In genomic region chr2:216727346-216728122, GRCh38 we compare ENCODE assay signal across 23 cellular contexts. TPM values are rescaled to one million over a fixed set of nuclear protein-coding genes. Genes with fewer than 3 reads are reported as not detected.
"Had no signal": no experiment of that assay in that cellular context is flagged by ENCODE, and none has a peak within 500 bp of the region (broad histone marks: within the 10 kb centered on the region; RNA-seq: fewer than 3 reads in every experiment).

No MANE protein-coding gene starts in this region.

- H3K4me1 Mint-ChIP-seq: stimulated activated naive CD8-positive, alpha-beta T cell treated with anti-CD3 and anti-CD28 coated beads, Interleukin-15, amount 100 ng/mL, for 72 hours; WTC11 had no signal

- H3K36me3 Mint-ChIP-seq: activated naive CD8-positive, alpha-beta T cell; WTC11 had no signal

- ATAC-seq: activated T-cell treated with anti-CD3 and anti-CD28 coated beads, Interleukin-2, amount 50 U/mL, for 4 hours; mucosa of descending colon; right cardiac atrium; stimulated activated naive CD8-positive, alpha-beta T cell treated with anti-CD3 and anti-CD28 coated beads, Interleukin-15, amount 100 ng/mL, for 72 hours; WTC11 had no signal

- H3K27me3 ChIP-seq: adrenal gland, hepatocyte, tibial artery had no signal

- H3K9ac ChIP-seq: parathyroid adenoma had no signal

- H3K9me3 Mint-ChIP-seq: activated T-cell treated with anti-CD3 and anti-CD28 coated beads, Interleukin-2, amount 50 U/mL, for 4 hours; activated T-helper 2 cell treated with anti-CD3 and anti-CD28 coated beads, Interferon-gamma antibody, Interleukin-2, Interleukin-4, amounts not matched to agents 10 μg/mL and 5 μg/mL and 100 μg/mL, durations not matched to agents 14 hours and 24 hours and 36 hours; stimulated activated naive CD8-positive, alpha-beta T cell treated with anti-CD3 and anti-CD28 coated beads, Interleukin-15, amount 100 ng/mL, for 72 hours; WTC11 had no signal

- H3K27ac ChIP-seq: adrenal gland, coronary artery, hepatocyte, parathyroid adenoma, tibial artery had no signal

- H3K36me3 ChIP-seq: adrenal gland, tibial artery had no signal

- H3K4me1 ChIP-seq: adrenal gland, parathyroid adenoma had no signal

- DNase-seq: activated CD4-positive, alpha-beta T cell treated with anti-CD3 and anti-CD28 coated beads, Interleukin-2, amount 50 U/mL, for 4 hours; activated CD8-positive, alpha-beta memory T cell treated with anti-CD3 and anti-CD28 coated beads, Interleukin-2, amount 50 U/mL, for 48 hours; activated naive CD4-positive, alpha-beta T cell; activated T-cell treated with anti-CD3 and anti-CD28 coated beads, Interleukin-2, amount 50 U/mL, for 4 hours; adrenal gland; cerebellar nuclear complex; erythroblast; glutamatergic neuron; mesenchymal stem cell; mucosa of descending colon; nucleus accumbens; right cardiac atrium; stimulated activated CD4-positive, alpha-beta T cell treated with anti-CD3 and anti-CD28 coated beads, Interleukin-4, amount 100 ng/mL, for 4 hours; stimulated activated naive CD8-positive, alpha-beta T cell treated with anti-CD3 and anti-CD28 coated beads, Interleukin-15, amount 100 ng/mL, for 72 hours; T-helper 1 cell; tibial artery had no signal

- H3K4me3 ChIP-seq: adrenal gland, coronary artery, hepatocyte, mucosa of descending colon, tibial artery had no signal

- H3K27ac Mint-ChIP-seq: activated naive CD8-positive, alpha-beta T cell; activated T-helper 2 cell treated with anti-CD3 and anti-CD28 coated beads, Interferon-gamma antibody, Interleukin-2, Interleukin-4, amounts not matched to agents 10 μg/mL and 5 μg/mL and 100 μg/mL, durations not matched to agents 14 hours and 24 hours and 36 hours; stimulated activated naive CD8-positive, alpha-beta T cell treated with anti-CD3 and anti-CD28 coated beads, Interleukin-15, amount 100 ng/mL, for 72 hours; WTC11 had no signal

- H3K4me3 Mint-ChIP-seq: activated naive CD8-positive, alpha-beta T cell; activated T-cell treated with anti-CD3 and anti-CD28 coated beads, Interleukin-2, amount 50 U/mL, for 4 hours; stimulated activated naive CD8-positive, alpha-beta T cell treated with anti-CD3 and anti-CD28 coated beads, Interleukin-15, amount 100 ng/mL, for 72 hours; WTC11 had no signal

- H3K9me3 ChIP-seq: adrenal gland, mucosa of descending colon, tibial artery had no signal

RNA-seq across cellular contexts. Expression of gene IGFBP5, which starts 32.2 kb away (rescaled TPM):
- total RNA-seq: activated CD8-positive, alpha-beta memory T cell treated with anti-CD3 and anti-CD28 coated beads for 36 hours; activated T-helper 2 cell treated with anti-CD3 and anti-CD28 coated beads, Interferon-gamma antibody, Interleukin-2, Interleukin-4, amounts not matched to agents 10 μg/mL and 5 μg/mL and 100 μg/mL, durations not matched to agents 14 hours and 24 hours and 36 hours had no signal
